Comparison of ENCODE assay signal across 1 cellular context in the genomic region with DNA sequence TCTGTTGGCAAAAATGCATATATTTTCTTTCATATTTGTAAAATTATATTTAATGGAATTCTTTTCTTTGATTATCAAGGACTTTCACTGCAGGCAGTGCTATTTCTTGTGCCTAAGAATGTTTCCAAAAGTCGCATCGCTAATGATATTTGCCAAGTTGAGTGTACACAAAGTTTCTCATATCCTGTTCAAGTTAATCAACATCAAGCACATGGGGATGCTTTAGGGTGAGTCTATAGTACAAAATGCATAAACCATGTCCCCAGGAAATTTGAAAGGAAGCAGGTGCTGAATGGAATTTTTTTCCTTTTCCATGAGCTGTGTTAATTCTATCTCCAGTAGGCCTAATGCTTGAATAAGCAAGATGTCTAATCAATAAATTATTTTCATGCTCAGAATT.
TF ChIP-seq lines count a peak whose summit lies in the region.

No MANE protein-coding gene starts in this region.

TF ChIP-seq in HepG2, 621 proteins besides CTCF, POLR2A, EP300 and RAD21 (continued from another document and continues in another):
- TF ChIP-seq ZBTB25 (CRISPR knock-in tag; IDR thresholded peaks at IDR 0.05) (no peak), ZNF282 (IDR thresholded peaks at IDR 0.05; ENCODE audit: partially characterized antibody) (no peak), TARDBP (CRISPR knock-in tag; IDR thresholded peaks at IDR 0.05) (peak; percentile 46; the same call in 1 of the 2 replicates), ZZZ3 (CRISPR knock-in tag; IDR thresholded peaks at IDR 0.05; ENCODE audit: borderline replicate concordance) (no peak), POLR2G (IDR thresholded peaks at IDR 0.05; ENCODE audit: low read depth, low read length) (no peak), TCF7 (IDR thresholded peaks at IDR 0.05; ENCODE audit: low read depth) (no peak; the same call in 1 of the 2 replicates), ZMYM4 (CRISPR knock-in tag; IDR thresholded peaks at IDR 0.05) (no peak), MYC (CRISPR knock-in tag; IDR thresholded peaks at IDR 0.05; ENCODE audit: borderline replicate concordance) (no peak), KLF11 (CRISPR knock-in tag; IDR thresholded peaks at IDR 0.05) (no peak), IRX3 (CRISPR knock-in tag; IDR thresholded peaks at IDR 0.05; ENCODE audit: borderline replicate concordance, low read depth) (no peak), ZNF550 (CRISPR knock-in tag; IDR thresholded peaks at IDR 0.05; ENCODE audit: borderline replicate concordance) (no peak), SYNCRIP (IDR thresholded peaks at IDR 0.05; ENCODE audit: insufficient read depth, low read depth, low read length) (no peak), ZNF451 (CRISPR knock-in tag; IDR thresholded peaks at IDR 0.05) (no peak), FOXP4 (CRISPR knock-in tag; IDR thresholded peaks at IDR 0.05) (peak; percentile 77; the same call in 1 of the 2 replicates), ZNF264 (CRISPR knock-in tag; IDR thresholded peaks at IDR 0.05) (no peak), ZBTB43 (CRISPR knock-in tag; conservative IDR thresholded peaks at IDR 0.05) (no peak), GATAD2A (CRISPR knock-in tag; IDR thresholded peaks at IDR 0.05) (peak; percentile 76), SUZ12 (IDR thresholded peaks at IDR 0.05; ENCODE audit: low read depth, low read length) (no peak), NFIB (CRISPR knock-in tag; IDR thresholded peaks at IDR 0.05; ENCODE audit: borderline replicate concordance) (no peak), CCAR2 (optimal IDR thresholded peaks at IDR 0.05; ENCODE audit: low read depth, low read length) (no peak), ARNT2 (CRISPR knock-in tag; IDR thresholded peaks at IDR 0.05; ENCODE audit: low read depth) (no peak), ZNF572 (CRISPR knock-in tag; IDR thresholded peaks at IDR 0.05) (no peak), GMEB1 (CRISPR knock-in tag; IDR thresholded peaks at IDR 0.05; ENCODE audit: borderline replicate concordance) (no peak)
- TF ChIP-seq, protein P1, sequence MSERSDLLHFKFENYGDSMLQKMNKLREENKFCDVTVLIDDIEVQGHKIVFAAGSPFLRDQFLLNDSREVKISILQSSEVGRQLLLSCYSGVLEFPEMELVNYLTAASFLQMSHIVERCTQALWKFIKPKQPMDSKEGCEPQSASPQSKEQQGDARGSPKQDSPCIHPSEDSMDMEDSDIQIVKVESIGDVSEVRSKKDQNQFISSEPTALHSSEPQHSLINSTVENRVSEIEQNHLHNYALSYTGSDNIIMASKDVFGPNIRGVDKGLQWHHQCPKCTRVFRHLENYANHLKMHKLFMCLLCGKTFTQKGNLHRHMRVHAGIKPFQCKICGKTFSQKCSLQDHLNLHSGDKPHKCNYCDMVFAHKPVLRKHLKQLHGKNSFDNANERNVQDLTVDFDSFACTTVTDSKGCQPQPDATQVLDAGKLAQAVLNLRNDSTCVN (CRISPR knock-in tag; IDR thresholded peaks at IDR 0.05; ENCODE audit: borderline replicate concordance) = no peak
- TF ChIP-seq, protein P2, sequence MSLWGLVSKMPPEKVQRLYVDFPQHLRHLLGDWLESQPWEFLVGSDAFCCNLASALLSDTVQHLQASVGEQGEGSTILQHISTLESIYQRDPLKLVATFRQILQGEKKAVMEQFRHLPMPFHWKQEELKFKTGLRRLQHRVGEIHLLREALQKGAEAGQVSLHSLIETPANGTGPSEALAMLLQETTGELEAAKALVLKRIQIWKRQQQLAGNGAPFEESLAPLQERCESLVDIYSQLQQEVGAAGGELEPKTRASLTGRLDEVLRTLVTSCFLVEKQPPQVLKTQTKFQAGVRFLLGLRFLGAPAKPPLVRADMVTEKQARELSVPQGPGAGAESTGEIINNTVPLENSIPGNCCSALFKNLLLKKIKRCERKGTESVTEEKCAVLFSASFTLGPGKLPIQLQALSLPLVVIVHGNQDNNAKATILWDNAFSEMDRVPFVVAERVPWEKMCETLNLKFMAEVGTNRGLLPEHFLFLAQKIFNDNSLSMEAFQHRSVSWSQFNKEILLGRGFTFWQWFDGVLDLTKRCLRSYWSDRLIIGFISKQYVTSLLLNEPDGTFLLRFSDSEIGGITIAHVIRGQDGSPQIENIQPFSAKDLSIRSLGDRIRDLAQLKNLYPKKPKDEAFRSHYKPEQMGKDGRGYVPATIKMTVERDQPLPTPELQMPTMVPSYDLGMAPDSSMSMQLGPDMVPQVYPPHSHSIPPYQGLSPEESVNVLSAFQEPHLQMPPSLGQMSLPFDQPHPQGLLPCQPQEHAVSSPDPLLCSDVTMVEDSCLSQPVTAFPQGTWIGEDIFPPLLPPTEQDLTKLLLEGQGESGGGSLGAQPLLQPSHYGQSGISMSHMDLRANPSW (CRISPR knock-in tag; IDR thresholded peaks at IDR 0.05; ENCODE audit: borderline replicate concordance) = no peak
- TF ChIP-seq, protein P3, sequence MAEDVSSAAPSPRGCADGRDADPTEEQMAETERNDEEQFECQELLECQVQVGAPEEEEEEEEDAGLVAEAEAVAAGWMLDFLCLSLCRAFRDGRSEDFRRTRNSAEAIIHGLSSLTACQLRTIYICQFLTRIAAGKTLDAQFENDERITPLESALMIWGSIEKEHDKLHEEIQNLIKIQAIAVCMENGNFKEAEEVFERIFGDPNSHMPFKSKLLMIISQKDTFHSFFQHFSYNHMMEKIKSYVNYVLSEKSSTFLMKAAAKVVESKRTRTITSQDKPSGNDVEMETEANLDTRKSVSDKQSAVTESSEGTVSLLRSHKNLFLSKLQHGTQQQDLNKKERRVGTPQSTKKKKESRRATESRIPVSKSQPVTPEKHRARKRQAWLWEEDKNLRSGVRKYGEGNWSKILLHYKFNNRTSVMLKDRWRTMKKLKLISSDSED (CRISPR knock-in tag; IDR thresholded peaks at IDR 0.05) = no peak
- TF ChIP-seq, protein P4, sequence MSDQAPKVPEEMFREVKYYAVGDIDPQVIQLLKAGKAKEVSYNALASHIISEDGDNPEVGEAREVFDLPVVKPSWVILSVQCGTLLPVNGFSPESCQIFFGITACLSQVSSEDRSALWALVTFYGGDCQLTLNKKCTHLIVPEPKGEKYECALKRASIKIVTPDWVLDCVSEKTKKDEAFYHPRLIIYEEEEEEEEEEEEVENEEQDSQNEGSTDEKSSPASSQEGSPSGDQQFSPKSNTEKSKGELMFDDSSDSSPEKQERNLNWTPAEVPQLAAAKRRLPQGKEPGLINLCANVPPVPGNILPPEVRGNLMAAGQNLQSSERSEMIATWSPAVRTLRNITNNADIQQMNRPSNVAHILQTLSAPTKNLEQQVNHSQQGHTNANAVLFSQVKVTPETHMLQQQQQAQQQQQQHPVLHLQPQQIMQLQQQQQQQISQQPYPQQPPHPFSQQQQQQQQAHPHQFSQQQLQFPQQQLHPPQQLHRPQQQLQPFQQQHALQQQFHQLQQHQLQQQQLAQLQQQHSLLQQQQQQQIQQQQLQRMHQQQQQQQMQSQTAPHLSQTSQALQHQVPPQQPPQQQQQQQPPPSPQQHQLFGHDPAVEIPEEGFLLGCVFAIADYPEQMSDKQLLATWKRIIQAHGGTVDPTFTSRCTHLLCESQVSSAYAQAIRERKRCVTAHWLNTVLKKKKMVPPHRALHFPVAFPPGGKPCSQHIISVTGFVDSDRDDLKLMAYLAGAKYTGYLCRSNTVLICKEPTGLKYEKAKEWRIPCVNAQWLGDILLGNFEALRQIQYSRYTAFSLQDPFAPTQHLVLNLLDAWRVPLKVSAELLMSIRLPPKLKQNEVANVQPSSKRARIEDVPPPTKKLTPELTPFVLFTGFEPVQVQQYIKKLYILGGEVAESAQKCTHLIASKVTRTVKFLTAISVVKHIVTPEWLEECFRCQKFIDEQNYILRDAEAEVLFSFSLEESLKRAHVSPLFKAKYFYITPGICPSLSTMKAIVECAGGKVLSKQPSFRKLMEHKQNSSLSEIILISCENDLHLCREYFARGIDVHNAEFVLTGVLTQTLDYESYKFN (CRISPR knock-in tag; conservative IDR thresholded peaks at IDR 0.05) = peak; percentile 84
- TF ChIP-seq, protein P5, sequence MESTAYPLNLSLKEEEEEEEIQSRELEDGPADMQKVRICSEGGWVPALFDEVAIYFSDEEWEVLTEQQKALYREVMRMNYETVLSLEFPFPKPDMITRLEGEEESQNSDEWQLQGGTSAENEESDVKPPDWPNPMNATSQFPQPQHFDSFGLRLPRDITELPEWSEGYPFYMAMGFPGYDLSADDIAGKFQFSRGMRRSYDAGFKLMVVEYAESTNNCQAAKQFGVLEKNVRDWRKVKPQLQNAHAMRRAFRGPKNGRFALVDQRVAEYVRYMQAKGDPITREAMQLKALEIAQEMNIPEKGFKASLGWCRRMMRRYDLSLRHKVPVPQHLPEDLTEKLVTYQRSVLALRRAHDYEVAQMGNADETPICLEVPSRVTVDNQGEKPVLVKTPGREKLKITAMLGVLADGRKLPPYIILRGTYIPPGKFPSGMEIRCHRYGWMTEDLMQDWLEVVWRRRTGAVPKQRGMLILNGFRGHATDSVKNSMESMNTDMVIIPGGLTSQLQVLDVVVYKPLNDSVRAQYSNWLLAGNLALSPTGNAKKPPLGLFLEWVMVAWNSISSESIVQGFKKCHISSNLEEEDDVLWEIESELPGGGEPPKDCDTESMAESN (CRISPR knock-in tag; conservative IDR thresholded peaks at IDR 0.05) = no peak
- TF ChIP-seq, protein P6, sequence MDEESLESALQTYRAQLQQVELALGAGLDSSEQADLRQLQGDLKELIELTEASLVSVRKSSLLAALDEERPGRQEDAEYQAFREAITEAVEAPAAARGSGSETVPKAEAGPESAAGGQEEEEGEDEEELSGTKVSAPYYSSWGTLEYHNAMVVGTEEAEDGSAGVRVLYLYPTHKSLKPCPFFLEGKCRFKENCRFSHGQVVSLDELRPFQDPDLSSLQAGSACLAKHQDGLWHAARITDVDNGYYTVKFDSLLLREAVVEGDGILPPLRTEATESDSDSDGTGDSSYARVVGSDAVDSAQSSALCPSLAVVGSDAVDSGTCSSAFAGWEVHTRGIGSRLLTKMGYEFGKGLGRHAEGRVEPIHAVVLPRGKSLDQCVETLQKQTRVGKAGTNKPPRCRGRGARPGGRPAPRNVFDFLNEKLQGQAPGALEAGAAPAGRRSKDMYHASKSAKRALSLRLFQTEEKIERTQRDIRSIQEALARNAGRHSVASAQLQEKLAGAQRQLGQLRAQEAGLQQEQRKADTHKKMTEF (CRISPR knock-in tag; IDR thresholded peaks at IDR 0.05) = 0 out of 2 replicates have a peak, but pooled peaks have one; percentile 23
- TF ChIP-seq, protein P7, sequence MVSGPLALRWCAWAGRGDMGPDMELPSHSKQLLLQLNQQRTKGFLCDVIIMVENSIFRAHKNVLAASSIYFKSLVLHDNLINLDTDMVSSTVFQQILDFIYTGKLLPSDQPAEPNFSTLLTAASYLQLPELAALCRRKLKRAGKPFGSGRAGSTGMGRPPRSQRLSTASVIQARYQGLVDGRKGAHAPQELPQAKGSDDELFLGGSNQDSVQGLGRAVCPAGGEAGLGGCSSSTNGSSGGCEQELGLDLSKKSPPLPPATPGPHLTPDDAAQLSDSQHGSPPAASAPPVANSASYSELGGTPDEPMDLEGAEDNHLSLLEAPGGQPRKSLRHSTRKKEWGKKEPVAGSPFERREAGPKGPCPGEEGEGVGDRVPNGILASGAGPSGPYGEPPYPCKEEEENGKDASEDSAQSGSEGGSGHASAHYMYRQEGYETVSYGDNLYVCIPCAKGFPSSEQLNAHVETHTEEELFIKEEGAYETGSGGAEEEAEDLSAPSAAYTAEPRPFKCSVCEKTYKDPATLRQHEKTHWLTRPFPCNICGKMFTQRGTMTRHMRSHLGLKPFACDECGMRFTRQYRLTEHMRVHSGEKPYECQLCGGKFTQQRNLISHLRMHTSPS (CRISPR knock-in tag; IDR thresholded peaks at IDR 0.05; ENCODE audit: low read depth) = no peak
